Comparison of ENCODE assay signal across 16 cellular contexts in genomic region chrX:2566044-2566443, GRCh38.
DNase-seq lines count a peak whose midpoint lies in the region; ATAC-seq and TF ChIP-seq lines count a peak whose summit lies in the region.
"Had no signal": no experiment of that assay in that cellular context is flagged by ENCODE, and none has a peak within 500 bp of the region (broad histone marks: within the 10 kb centered on the region; RNA-seq: fewer than 3 reads in every experiment).

No MANE protein-coding gene starts in this region.

- ATAC-seq in HG03521 (IDR thresholded peaks at IDR 0.05; ENCODE audit: unreplicated experiment), result no peak
- ATAC-seq: A549 had no signal

- peak; percentile 65 for DNase-seq in ELF-1 (ENCODE audit: low read depth, low spot score)
- peak; percentile 39 for DNase-seq in NCI-H69 (lab: John Stamatoyannopoulos, UW)
- no peak for DNase-seq in neural crest cell (ENCODE audit: low read depth, low spot score)
- no peak for DNase-seq in hepatic stellate cell (ENCODE audit: low spot score)
- no peak for DNase-seq in NCI-H1105 (lab: John Stamatoyannopoulos, UW)
- DNase-seq: BE2C; CD4-positive, alpha-beta memory T cell; DND-41; GF-D8; GM23248; H7; IMR-90 had no signal

- H3K4me1 Mint-ChIP-seq in neural crest cell, result peaks cover 12% of the 10 kb centered on the region
- H3K4me1 Mint-ChIP-seq: CD4-positive, alpha-beta memory T cell had no signal

- no peaks in the 10 kb centered on the region for H3K36me3 Mint-ChIP-seq in neural crest cell (ENCODE audit: low read depth)

- POLR2A ChIA-PET in HEK293 (lab: Yijun Ruan, JAX), result no interaction called here

- CTCF ChIA-PET in HEK293 (lab: Yijun Ruan, JAX), result no interaction called here

- H3K9me3 ChIP-seq in HEK293 (ENCODE audit: control insufficient read depth, insufficient read depth, low read depth, low read length), result peaks cover 2% of the 10 kb centered on the region; the same call in 1 of the 2 replicates
- H3K9me3 ChIP-seq: BE2C had no signal

- H3K4me3 ChIP-seq in HEK293 (ENCODE audit: low read depth, low read length), result no peak overlapping the region
- H3K4me3 ChIP-seq: A549, GM23248 had no signal

- peaks cover 3% of the 10 kb centered on the region; the same call in 1 of the 2 replicates for H3K4me1 ChIP-seq in HEK293 (ENCODE audit: control insufficient read depth, insufficient read depth, low read length)
- H3K4me1 ChIP-seq: A549, BE2C had no signal

- no peak for TF ChIP-seq CTCF in HEK293 (tag by site-specific recombination; IDR thresholded peaks at IDR 0.05)
- TF ChIP-seq CTCF in neural crest cell (conservative IDR thresholded peaks at IDR 0.05), result no peak

- peak overlapping the region; percentile 35 for H3K27ac Mint-ChIP-seq in neural crest cell (ENCODE audit: unreplicated experiment)
- H3K27ac Mint-ChIP-seq: CD4-positive, alpha-beta memory T cell had no signal

- no peak overlapping the region for H3K27ac ChIP-seq in HEK293 (ENCODE audit: extremely low read depth, low read depth, low read length)
- H3K27ac ChIP-seq: A549, C4-2B, GM23248 had no signal

- peaks cover 6% of the 10 kb centered on the region for H3K9me3 Mint-ChIP-seq in neural crest cell

- H3K36me3 ChIP-seq in HEK293 (ENCODE audit: control insufficient read depth in 2 of 2, insufficient read depth in 1 of 2, low read length in 2 of 2), result no peaks in the 10 kb centered on the region
- H3K36me3 ChIP-seq: BE2C had no signal

- H3K27me3 Mint-ChIP-seq in neural crest cell (ENCODE audit: low read depth), result no peaks in the 10 kb centered on the region
- H3K27me3 Mint-ChIP-seq: CD4-positive, alpha-beta memory T cell had no signal

- no peak overlapping the region for H3K4me3 Mint-ChIP-seq in neural crest cell
- H3K4me3 Mint-ChIP-seq: CD4-positive, alpha-beta memory T cell had no signal

TF ChIP-seq in HEK293, 187 proteins besides CTCF, POLR2A, EP300 and RAD21:
- TF ChIP-seq ZNF555 (tag by site-specific recombination; conservative IDR thresholded peaks at IDR 0.05), result no peak
- TF ChIP-seq ZBTB20 (tag by site-specific recombination; IDR thresholded peaks at IDR 0.05), result peak; percentile 53; the same call in 1 of the 2 replicates
- 0 out of 2 replicates have a peak, but pooled peaks have one; percentile 41 for TF ChIP-seq MEIS1 (CRISPR knock-in tag; IDR thresholded peaks at IDR 0.05; ENCODE audit: borderline replicate concordance)
- no peak for TF ChIP-seq ELK4 (IDR thresholded peaks at IDR 0.05; ENCODE audit: borderline replicate concordance, low read depth, low read length)
- TF ChIP-seq ZNF544 (tag by site-specific recombination; IDR thresholded peaks at IDR 0.05), result no peak
- TF ChIP-seq ZBTB21 (tag by site-specific recombination; IDR thresholded peaks at IDR 0.05), result no peak
- no peak for TF ChIP-seq ZNF311 (tag by site-specific recombination; IDR thresholded peaks at IDR 0.05; ENCODE audit: borderline replicate concordance)
- no peak for TF ChIP-seq ZBTB26 (tag by site-specific recombination; optimal IDR thresholded peaks at IDR 0.05)
- no peak for TF ChIP-seq ZBTB10 (tag by site-specific recombination; IDR thresholded peaks at IDR 0.05)
- TF ChIP-seq PATZ1 (tag by site-specific recombination; IDR thresholded peaks at IDR 0.05), result no peak
- TF ChIP-seq ZNF707 (tag by site-specific recombination; IDR thresholded peaks at IDR 0.05), result no peak
- TF ChIP-seq ZNF596 (tag by site-specific recombination; IDR thresholded peaks at IDR 0.05), result no peak
- TF ChIP-seq ZNF521 (tag by site-specific recombination; IDR thresholded peaks at IDR 0.05), result no peak

Comparison
In these comparisons a context has a peak if more than half of its experiments do, and no peak if none do; other contexts are left out.
1. DNase-seq: peak in ELF-1 (single experiment) and NCI-H69 (single experiment); none in neural crest cell (single experiment), hepatic stellate cell (single experiment) and NCI-H1105 (single experiment).